Comparison of ENCODE assay signal across 18 cellular contexts in genomic region chr12:115966376-115966775, GRCh38.
DNase-seq lines count a peak whose midpoint lies in the region; ATAC-seq and TF ChIP-seq lines count a peak whose summit lies in the region.
"Had no signal": no experiment of that assay in that cellular context is flagged by ENCODE, and none has a peak within 500 bp of the region (broad histone marks: within the 10 kb centered on the region; RNA-seq: fewer than 3 reads in every experiment).

No MANE protein-coding gene starts in this region.

- intact Hi-C loops in activated CD8-positive, alpha-beta T cell treated with anti-CD3 and anti-CD28 coated beads for 36 hours (cut with micrococcal nuclease), result no loop called here

- H3K27ac Mint-ChIP-seq in activated naive CD4-positive, alpha-beta T cell treated with anti-CD3 and anti-CD28 coated beads, Interleukin-2, amount 10 ng/mL, durations not matched to agents 7 days and 5 days, result peak overlapping the region; percentile 87
- peak overlapping the region; percentile 68 for H3K27ac Mint-ChIP-seq in activated CD8-positive, alpha-beta T cell treated with anti-CD3 and anti-CD28 coated beads for 36 hours
- H3K27ac Mint-ChIP-seq in activated naive CD8-positive, alpha-beta T cell treated with anti-CD3 and anti-CD28 coated beads, Interleukin-2, amount 50 U/mL, for 24 hours, result peak overlapping the region; percentile 21

- H3K27me3 ChIP-seq in tibial nerve, result no peaks in the 10 kb centered on the region

- H3K9me3 Mint-ChIP-seq in activated naive CD4-positive, alpha-beta T cell treated with anti-CD3 and anti-CD28 coated beads, Interleukin-2, amount 10 ng/mL, durations not matched to agents 7 days and 5 days, result no peaks in the 10 kb centered on the region
- no peaks in the 10 kb centered on the region for H3K9me3 Mint-ChIP-seq in activated CD8-positive, alpha-beta T cell treated with anti-CD3 and anti-CD28 coated beads for 36 hours
- no peaks in the 10 kb centered on the region for H3K9me3 Mint-ChIP-seq in activated naive CD8-positive, alpha-beta T cell treated with anti-CD3 and anti-CD28 coated beads, Interleukin-2, amount 50 U/mL, for 24 hours

- peaks cover 71% of the 10 kb centered on the region for H3K36me3 Mint-ChIP-seq in activated naive CD4-positive, alpha-beta T cell treated with anti-CD3 and anti-CD28 coated beads, Interleukin-2, amount 10 ng/mL, durations not matched to agents 7 days and 5 days
- H3K36me3 Mint-ChIP-seq in activated CD8-positive, alpha-beta T cell treated with anti-CD3 and anti-CD28 coated beads for 36 hours (ENCODE audit: low read depth), result peaks cover 36% of the 10 kb centered on the region
- peaks cover 37% of the 10 kb centered on the region for H3K36me3 Mint-ChIP-seq in activated naive CD8-positive, alpha-beta T cell treated with anti-CD3 and anti-CD28 coated beads, Interleukin-2, amount 50 U/mL, for 24 hours (ENCODE audit: low read depth)

- TF ChIP-seq EP300 in tibial nerve (IDR thresholded peaks at IDR 0.05), result no peak

- no peak for TF ChIP-seq POLR2A in tibial nerve (IDR thresholded peaks at IDR 0.05)

- no peak for DNase-seq in activated naive CD4-positive, alpha-beta T cell treated with anti-CD3 and anti-CD28 coated beads, Interleukin-2, amount 10 ng/mL, durations not matched to agents 7 days and 5 days
- DNase-seq in activated naive CD4-positive, alpha-beta T cell treated with Interleukin-2 at 50 U/mL for 16 hours, result no peak
- DNase-seq in activated CD8-positive, alpha-beta T cell treated with anti-CD3 and anti-CD28 coated beads for 36 hours, result no peak
- DNase-seq in activated naive CD8-positive, alpha-beta T cell treated with anti-CD3 and anti-CD28 coated beads, Interleukin-2, amount 50 U/mL, for 24 hours, result no peak
- DNase-seq in dermis blood vessel endothelial cell (no peak), anterior cingulate cortex (lab: John Stamatoyannopoulos, UW) (no peak), tibial nerve (ENCODE audit: low spot score in 2 of 2) (no peak)
- DNase-seq: ACHN, DMS79 treated with DMSO at 0.1 percent for 48 hours, KG1, NCI-H1105 treated with DMSO at 0.1 percent for 48 hours, NCI-H1694, NCI-H2081 treated with DMSO at 0.1 percent for 48 hours, NCI-H446 treated with DMSO at 0.1 percent for 48 hours, NCI-H774, OCI-M1, Right ventricle myocardium superior had no signal

- no peak overlapping the region for H3K27ac ChIP-seq in tibial nerve
- H3K27ac ChIP-seq: C4-2B had no signal

- no peaks in the 10 kb centered on the region for H3K9me3 ChIP-seq in tibial nerve

- no peak for ATAC-seq in activated CD8-positive, alpha-beta T cell treated with anti-CD3 and anti-CD28 coated beads for 36 hours
- no peak for ATAC-seq in activated naive CD8-positive, alpha-beta T cell treated with anti-CD3 and anti-CD28 coated beads, Interleukin-2, amount 50 U/mL, for 24 hours

- peaks cover 0 to 21% (median 0%) of the 10 kb centered on the region in 4 donors for H3K4me1 ChIP-seq in tibial nerve

- H3K4me3 Mint-ChIP-seq in activated naive CD4-positive, alpha-beta T cell treated with anti-CD3 and anti-CD28 coated beads, Interleukin-2, amount 10 ng/mL, durations not matched to agents 7 days and 5 days, result no peak overlapping the region
- H3K4me3 Mint-ChIP-seq in activated CD8-positive, alpha-beta T cell treated with anti-CD3 and anti-CD28 coated beads for 36 hours, result no peak overlapping the region
- H3K4me3 Mint-ChIP-seq in activated naive CD8-positive, alpha-beta T cell treated with anti-CD3 and anti-CD28 coated beads, Interleukin-2, amount 50 U/mL, for 24 hours, result no peak overlapping the region

- H3K4me1 Mint-ChIP-seq in activated naive CD4-positive, alpha-beta T cell treated with anti-CD3 and anti-CD28 coated beads, Interleukin-2, amount 10 ng/mL, durations not matched to agents 7 days and 5 days, result peaks cover 49% of the 10 kb centered on the region
- H3K4me1 Mint-ChIP-seq in activated CD8-positive, alpha-beta T cell treated with anti-CD3 and anti-CD28 coated beads for 36 hours (ENCODE audit: low read depth), result peaks cover 19% of the 10 kb centered on the region
- H3K4me1 Mint-ChIP-seq in activated naive CD8-positive, alpha-beta T cell treated with anti-CD3 and anti-CD28 coated beads, Interleukin-2, amount 50 U/mL, for 24 hours, result peaks cover 1% of the 10 kb centered on the region

- H3K27me3 Mint-ChIP-seq in activated naive CD4-positive, alpha-beta T cell treated with anti-CD3 and anti-CD28 coated beads, Interleukin-2, amount 10 ng/mL, durations not matched to agents 7 days and 5 days, result no peaks in the 10 kb centered on the region
- H3K27me3 Mint-ChIP-seq in activated CD8-positive, alpha-beta T cell treated with anti-CD3 and anti-CD28 coated beads for 36 hours, result no peaks in the 10 kb centered on the region
- H3K27me3 Mint-ChIP-seq in activated naive CD8-positive, alpha-beta T cell treated with anti-CD3 and anti-CD28 coated beads, Interleukin-2, amount 50 U/mL, for 24 hours, result no peaks in the 10 kb centered on the region

- H3K36me3 ChIP-seq in tibial nerve, result peaks cover 3 to 98% (median 16%) of the 10 kb centered on the region in 3 donors

- WGBS in tibial nerve, 2 donors, result 95 to 97% methylated on average over 4 of the region's 4 CpGs

- CTCF ChIA-PET in activated naive CD4-positive, alpha-beta T cell treated with anti-CD3 and anti-CD28 coated beads, Interleukin-2, amount 10 ng/mL, durations not matched to agents 7 days and 5 days (lab: Charles Lee), result no interaction called here
- CTCF ChIA-PET in activated CD8-positive, alpha-beta T cell treated with anti-CD3 and anti-CD28 coated beads for 36 hours (lab: Charles Lee), result interaction anchor here (0.9 kb wide), 1 partner anchor 27 kb away, joined by 3 read pairs; no protein-coding TSS in a partner anchor

- no peak for TF ChIP-seq CTCF in activated CD8-positive, alpha-beta T cell treated with anti-CD3 and anti-CD28 coated beads for 36 hours (IDR thresholded peaks at IDR 0.05)
- TF ChIP-seq CTCF in tibial nerve (IDR thresholded peaks at IDR 0.05), result no peak

- no peak overlapping the region for H3K4me3 ChIP-seq in tibial nerve

- POLR2A ChIA-PET in activated CD8-positive, alpha-beta T cell treated with anti-CD3 and anti-CD28 coated beads for 36 hours (lab: Charles Lee), result no interaction called here

Comparison
In these comparisons a context has a peak if more than half of its experiments do, and no peak if none do; other contexts are left out.
1. H3K27ac Mint-ChIP-seq: peak in every context shown above with its lines; median percentile 87 in activated naive CD4-positive, alpha-beta T cell treated with anti-CD3 and anti-CD28 coated beads, Interleukin-2, amount 10 ng/mL, durations not matched to agents 7 days and 5 days; 68 in activated CD8-positive, alpha-beta T cell treated with anti-CD3 and anti-CD28 coated beads for 36 hours; 21 in activated naive CD8-positive, alpha-beta T cell treated with anti-CD3 and anti-CD28 coated beads, Interleukin-2, amount 50 U/mL, for 24 hours.